23 cellular contexts compared by ENCODE assay signal in genomic region chr5:68248896-68249295, GRCh38. TPM values are rescaled to one million over a fixed set of nuclear protein-coding genes. Genes with fewer than 3 reads are reported as not detected.
DNase-seq lines count a peak whose midpoint lies in the region; ATAC-seq and TF ChIP-seq lines count a peak whose summit lies in the region.
"Had no signal": no experiment of that assay in that cellular context is flagged by ENCODE, and none has a peak within 500 bp of the region (broad histone marks: within the 10 kb centered on the region; RNA-seq: fewer than 3 reads in every experiment).

No MANE protein-coding gene starts in this region.

- no peak for TF ChIP-seq POLR2A in vagina (IDR thresholded peaks at IDR 0.05)

- no peak for DNase-seq in activated naive CD8-positive, alpha-beta T cell treated with anti-CD3 and anti-CD28 coated beads for 36 hours
- DNase-seq in T-helper 17 cell (no peak), lung microvascular endothelial cell (ENCODE audit: low read depth in 2 of 2) (peak; percentile 64 to 78), vagina (ENCODE audit: extremely low spot score in 2 of 2) (no peak), cerebellum (ENCODE audit: low spot score) (no peak), NCI-H526 (lab: John Stamatoyannopoulos, UW) (no peak), DMS53 (lab: John Stamatoyannopoulos, UW) (no peak)
- DNase-seq: activated CD4-positive, alpha-beta T cell treated with anti-CD3 and anti-CD28 coated beads, Interleukin-2, amount 50 U/mL, for 48 hours; activated CD8-positive, alpha-beta memory T cell treated with anti-CD3 and anti-CD28 coated beads, Interleukin-2, amount 50 U/mL, for 48 hours; activated effector memory CD4-positive, alpha-beta T cell treated with anti-CD3 and anti-CD28 coated beads, Interleukin-2, amount 50 U/mL, for 16 hours; central memory CD4-positive, alpha-beta T cell; GDM1; H9; lower lobe of right lung; NCI-H1048; NCI-H187; NCI-H2171; NCI-H524 treated with DMSO at 0.1 percent for 48 hours; Peyer's patch; stimulated activated naive CD8-positive, alpha-beta T cell treated with anti-CD3 and anti-CD28 coated beads, Interleukin-15, Interleukin-2, amounts not matched to agents 100 U/mL and 50 U/mL, for 24 hours had no signal

- no peaks in the 10 kb centered on the region for H3K9me3 ChIP-seq in T-helper 17 cell (ENCODE audit: control insufficient read depth, low read length, poor library complexity, severe bottlenecking)
- no peaks in the 10 kb centered on the region for H3K9me3 ChIP-seq in vagina
- H3K9me3 ChIP-seq: lower lobe of right lung, Peyer's patch, thoracic aorta had no signal

- peaks cover 0 to 7% of the 10 kb centered on the region in 2 donors for H3K36me3 ChIP-seq in vagina
- H3K36me3 ChIP-seq: lower lobe of right lung, Peyer's patch, thoracic aorta had no signal

- no peak for TF ChIP-seq CTCF in vagina (IDR thresholded peaks at IDR 0.05)

- no peak for ATAC-seq in T-helper 17 cell
- ATAC-seq: lower lobe of right lung; stimulated activated naive CD8-positive, alpha-beta T cell treated with anti-CD3 and anti-CD28 coated beads, Interleukin-15, Interleukin-2, amounts not matched to agents 100 U/mL and 50 U/mL, for 24 hours had no signal

- H3K27ac Mint-ChIP-seq in activated naive CD8-positive, alpha-beta T cell: peak overlapping the region; percentile 84
- H3K27ac Mint-ChIP-seq in activated naive CD8-positive, alpha-beta T cell treated with anti-CD3 and anti-CD28 coated beads for 36 hours: no peak overlapping the region
- peak overlapping the region; percentile 94 for H3K27ac Mint-ChIP-seq in T-helper 17 cell
- H3K27ac Mint-ChIP-seq: H9, progenitor cell of endocrine pancreas had no signal

- no peaks in the 10 kb centered on the region for H3K27me3 ChIP-seq in vagina
- H3K27me3 ChIP-seq: Peyer's patch had no signal

- peaks cover 83% of the 10 kb centered on the region for H3K4me1 Mint-ChIP-seq in activated naive CD8-positive, alpha-beta T cell (ENCODE audit: low read depth)
- H3K4me1 Mint-ChIP-seq in activated naive CD8-positive, alpha-beta T cell treated with anti-CD3 and anti-CD28 coated beads for 36 hours: peaks cover 67% of the 10 kb centered on the region
- H3K4me1 Mint-ChIP-seq in T-helper 17 cell: peaks cover 54% of the 10 kb centered on the region

- H3K27me3 Mint-ChIP-seq in activated naive CD8-positive, alpha-beta T cell: no peaks in the 10 kb centered on the region
- no peaks in the 10 kb centered on the region for H3K27me3 Mint-ChIP-seq in activated naive CD8-positive, alpha-beta T cell treated with anti-CD3 and anti-CD28 coated beads for 36 hours
- H3K27me3 Mint-ChIP-seq in T-helper 17 cell: no peaks in the 10 kb centered on the region
- H3K27me3 Mint-ChIP-seq: progenitor cell of endocrine pancreas had no signal

- intact Hi-C loops in vagina (cut with DNase I): no loop called here

- H3K4me1 ChIP-seq in vagina: peaks cover 93% of the 10 kb centered on the region

- H3K4me3 ChIP-seq in vagina: no peak overlapping the region
- H3K4me3 ChIP-seq: lower lobe of right lung, Peyer's patch, thoracic aorta had no signal

- no peak overlapping the region for H3K4me3 Mint-ChIP-seq in activated naive CD8-positive, alpha-beta T cell
- H3K4me3 Mint-ChIP-seq in activated naive CD8-positive, alpha-beta T cell treated with anti-CD3 and anti-CD28 coated beads for 36 hours: no peak overlapping the region
- H3K4me3 Mint-ChIP-seq in T-helper 17 cell: no peak overlapping the region
- H3K4me3 Mint-ChIP-seq: H9 had no signal

- peaks cover 4% of the 10 kb centered on the region for H3K36me3 Mint-ChIP-seq in activated naive CD8-positive, alpha-beta T cell
- H3K36me3 Mint-ChIP-seq in activated naive CD8-positive, alpha-beta T cell treated with anti-CD3 and anti-CD28 coated beads for 36 hours: peaks cover 5% of the 10 kb centered on the region
- no peaks in the 10 kb centered on the region for H3K36me3 Mint-ChIP-seq in T-helper 17 cell (ENCODE audit: low read depth)

- no peaks in the 10 kb centered on the region for H3K9me3 Mint-ChIP-seq in activated naive CD8-positive, alpha-beta T cell (ENCODE audit: low read depth)
- no peaks in the 10 kb centered on the region for H3K9me3 Mint-ChIP-seq in activated naive CD8-positive, alpha-beta T cell treated with anti-CD3 and anti-CD28 coated beads for 36 hours
- H3K9me3 Mint-ChIP-seq: H9 had no signal

- peak overlapping the region; percentile 72 for H3K27ac ChIP-seq in vagina
- H3K27ac ChIP-seq: lower lobe of right lung, Peyer's patch had no signal

RNA-seq across cellular contexts. Expression of gene PIK3R1, which starts 33.3 kb away (rescaled TPM):
- 10 to 100 TPM; 39.7 to 41.6 TPM for total RNA-seq in activated naive CD8-positive, alpha-beta T cell treated with anti-CD3 and anti-CD28 coated beads for 36 hours
- total RNA-seq in T-helper 17 cell: 100 to 1,000 TPM; 212 to 306 TPM
- 22.9 and 26.4 TPM in 2 replicates for total RNA-seq in lung microvascular endothelial cell
- 134 TPM for total RNA-seq in vagina
- 88.2 TPM for total RNA-seq in cerebellum

Comparison
In these comparisons a context has a peak if more than half of its experiments do, and no peak if none do; other contexts are left out.
1. DNase-seq: peak in lung microvascular endothelial cell (2 of 2); none in activated naive CD8-positive, alpha-beta T cell treated with anti-CD3 and anti-CD28 coated beads for 36 hours (single experiment), T-helper 17 cell (0 of 3), vagina (0 of 2), cerebellum (single experiment), NCI-H526 (0 of 2) and DMS53 (single experiment).